ENCODE assay signal across 28 cellular contexts in the genomic region with DNA sequence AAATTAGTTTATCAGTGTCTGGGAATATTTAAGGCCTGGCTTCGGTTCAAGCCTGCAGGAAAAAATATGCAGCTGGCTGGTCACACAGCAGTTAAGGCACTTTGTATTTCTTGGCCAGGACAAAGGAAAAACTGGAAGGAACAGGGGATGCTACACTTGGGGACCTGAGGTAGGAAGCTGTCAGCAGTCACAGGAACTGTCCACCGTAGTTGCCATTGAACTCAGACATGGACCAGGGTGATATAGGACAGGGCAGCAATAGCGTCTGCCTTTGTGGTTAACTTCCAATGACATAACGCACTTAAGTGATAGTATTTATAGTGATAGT. TPM values are rescaled to one million over a fixed set of nuclear protein-coding genes. Genes with fewer than 3 reads are reported as not detected.
DNase-seq lines count a peak whose midpoint lies in the region; ATAC-seq and TF ChIP-seq lines count a peak whose summit lies in the region.
"Had no signal": no experiment of that assay in that cellular context is flagged by ENCODE, and none has a peak within 500 bp of the region (broad histone marks: within the 10 kb centered on the region; RNA-seq: fewer than 3 reads in every experiment).

No MANE protein-coding gene starts in this region.

- TF ChIP-seq CTCF in A673 (conservative IDR thresholded peaks at IDR 0.05; ENCODE audit: low read depth, low read length): no peak
- TF ChIP-seq CTCF in ascending aorta (IDR thresholded peaks at IDR 0.05): no peak
- TF ChIP-seq CTCF in osteocyte (IDR thresholded peaks at IDR 0.05): no peak
- TF ChIP-seq CTCF in HFFc6 (IDR thresholded peaks at IDR 0.05): no peak
- no peak for TF ChIP-seq CTCF in foreskin fibroblast (IDR thresholded peaks at IDR 0.05; ENCODE audit: low read depth, low read length)

- BruUV-seq in A673 (replicated peaks; lab: Mats Ljungman, UMichigan): no TSS peak

- no peak for DNase-seq in A673 (ENCODE audit: low spot score)
- no peak for DNase-seq in ascending aorta (ENCODE audit: low spot score in 2 of 2)
- peak; percentile 9 for DNase-seq in globus pallidus (ENCODE audit: low spot score)
- DNase-seq in osteocyte (ENCODE audit: extremely low spot score, unreplicated experiment): no peak
- DNase-seq in HFFc6: no peak
- DNase-seq in stimulated activated CD4-positive, alpha-beta T cell treated with anti-CD3 and anti-CD28 coated beads, Interleukin-4, amount 100 ng/mL, for 24 hours: no peak
- no peak for DNase-seq in foreskin fibroblast
- DNase-seq in stimulated activated naive CD8-positive, alpha-beta T cell treated with anti-CD3 and anti-CD28 coated beads, Interleukin-15, amount 100 ng/mL, for 72 hours: no peak
- DNase-seq: activated CD4-positive, alpha-beta T cell treated with anti-CD3 and anti-CD28 coated beads for 4 hours; activated CD8-positive, alpha-beta memory T cell treated with anti-CD3 and anti-CD28 coated beads for 24 hours; activated gamma-delta T cell treated with Interleukin-2 at 50 U/mL for 16 hours; activated naive CD8-positive, alpha-beta T cell treated with anti-CD3 and anti-CD28 coated beads, Interleukin-2, amount 50 U/mL, for 24 hours; activated T-cell treated with anti-CD3 and anti-CD28 coated beads, Interleukin-2, amount 50 U/mL, for 1 hour; brain microvascular endothelial cell; CD4-positive, alpha-beta memory T cell; naive B cell; NCI-H1048; NCI-H1694; NCI-H748 treated with DMSO at 0.1 percent for 48 hours; SIG-M5; stimulated activated naive CD4-positive, alpha-beta T cell; T1000 had no signal

- intact Hi-C loops in A673 (cut with micrococcal nuclease; ENCODE audit: unreplicated experiment) (loop anchor here (5.0 kb wide), 1 partner anchor 102 kb away; no protein-coding TSS in a partner anchor), ascending aorta (cut with DNase I) (loop anchor here (5.0 to 10.0 kb wide), 2 partner anchors 47 to 651 kb away; partner anchors contain the start of gene NR1D2)

- H3K27me3 Mint-ChIP-seq in osteocyte (ENCODE audit: unreplicated experiment) (no peaks in the 10 kb centered on the region), HFFc6 (ENCODE audit: insufficient read depth) (no peaks in the 10 kb centered on the region; the same call in 1 of the 2 replicates)
- H3K27me3 Mint-ChIP-seq in stimulated activated naive CD8-positive, alpha-beta T cell treated with anti-CD3 and anti-CD28 coated beads, Interleukin-15, amount 100 ng/mL, for 72 hours: peaks cover 5% of the 10 kb centered on the region
- H3K27me3 Mint-ChIP-seq: naive B cell had no signal

- no peak overlapping the region for H3K4me3 ChIP-seq in A673 (ENCODE audit: low read depth, low read length, poor library complexity, severe bottlenecking)
- H3K4me3 ChIP-seq in ascending aorta: no peak overlapping the region
- H3K4me3 ChIP-seq in foreskin fibroblast (ENCODE audit: low read depth in 1 of 2, low read length in 2 of 2): no peak overlapping the region
- H3K4me3 ChIP-seq: GM23338 had no signal

- no peak for ATAC-seq in stimulated activated naive CD8-positive, alpha-beta T cell treated with anti-CD3 and anti-CD28 coated beads, Interleukin-15, amount 100 ng/mL, for 72 hours
- ATAC-seq: activated naive CD8-positive, alpha-beta T cell treated with anti-CD3 and anti-CD28 coated beads, Interleukin-2, amount 50 U/mL, for 24 hours; GM23338; Panc1 had no signal

- H3K4me3 Mint-ChIP-seq in osteocyte (ENCODE audit: unreplicated experiment): no peak overlapping the region
- no peak overlapping the region for H3K4me3 Mint-ChIP-seq in HFFc6
- no peak overlapping the region for H3K4me3 Mint-ChIP-seq in stimulated activated naive CD8-positive, alpha-beta T cell treated with anti-CD3 and anti-CD28 coated beads, Interleukin-15, amount 100 ng/mL, for 72 hours
- H3K4me3 Mint-ChIP-seq: activated naive CD8-positive, alpha-beta T cell treated with anti-CD3 and anti-CD28 coated beads, Interleukin-2, amount 50 U/mL, for 24 hours; CD4-positive, alpha-beta memory T cell; GM23338; naive B cell had no signal

- peaks cover 46% of the 10 kb centered on the region for H3K4me1 ChIP-seq in A673 (ENCODE audit: insufficient read depth, low read length, poor library complexity, severe bottlenecking)
- peaks cover 7 to 29% of the 10 kb centered on the region in 2 donors for H3K4me1 ChIP-seq in ascending aorta

- H3K27ac ChIP-seq in A673 (ENCODE audit: low read depth, low read length, poor library complexity, severe bottlenecking): peak overlapping the region; percentile 51
- H3K27ac ChIP-seq in ascending aorta: peak overlapping the region; percentile 66 to 77
- H3K27ac ChIP-seq: brain microvascular endothelial cell, neutrophil, VCaP had no signal

- CTCF ChIA-PET in A673 (lab: Charles Lee): no interaction called here

- H3K27me3 ChIP-seq in A673 (replicated peaks; ENCODE audit: insufficient read depth, low read depth, low read length, poor library complexity) (no peaks in the 10 kb centered on the region), ascending aorta (no peaks in the 10 kb centered on the region)
- H3K27me3 ChIP-seq: brain microvascular endothelial cell had no signal

- POLR2A ChIA-PET in A673 (lab: Charles Lee; ENCODE audit: low non-redundant PET): no interaction called here

- peak overlapping the region; percentile 19 for H3K27ac Mint-ChIP-seq in osteocyte (ENCODE audit: unreplicated experiment)
- H3K27ac Mint-ChIP-seq in HFFc6: no peak overlapping the region
- H3K27ac Mint-ChIP-seq in stimulated activated naive CD8-positive, alpha-beta T cell treated with anti-CD3 and anti-CD28 coated beads, Interleukin-15, amount 100 ng/mL, for 72 hours: no peak overlapping the region
- H3K27ac Mint-ChIP-seq: activated naive CD8-positive, alpha-beta T cell treated with anti-CD3 and anti-CD28 coated beads, Interleukin-2, amount 50 U/mL, for 24 hours; GM23338; IgD-negative memory B cell; progenitor cell of endocrine pancreas had no signal

- H3K36me3 Mint-ChIP-seq in osteocyte (ENCODE audit: unreplicated experiment) (no peaks in the 10 kb centered on the region), HFFc6 (ENCODE audit: low read depth) (no peaks in the 10 kb centered on the region)
- H3K36me3 Mint-ChIP-seq: CD4-positive, alpha-beta memory T cell; naive B cell had no signal

- peaks cover 27% of the 10 kb centered on the region for H3K4me1 Mint-ChIP-seq in osteocyte (ENCODE audit: unreplicated experiment)
- peaks cover 25% of the 10 kb centered on the region for H3K4me1 Mint-ChIP-seq in HFFc6 (ENCODE audit: low read depth)
- H3K4me1 Mint-ChIP-seq in stimulated activated naive CD8-positive, alpha-beta T cell treated with anti-CD3 and anti-CD28 coated beads, Interleukin-15, amount 100 ng/mL, for 72 hours: peaks cover 13% of the 10 kb centered on the region

- no peaks in the 10 kb centered on the region for H3K36me3 ChIP-seq in A673 (ENCODE audit: insufficient read depth, low read length, poor library complexity, severe bottlenecking)
- H3K36me3 ChIP-seq in ascending aorta: no peaks in the 10 kb centered on the region
- H3K36me3 ChIP-seq: brain microvascular endothelial cell, neutrophil had no signal

- no peaks in the 10 kb centered on the region for H3K9me3 ChIP-seq in A673 (ENCODE audit: low read depth, low read length, poor library complexity, severe bottlenecking)
- H3K9me3 ChIP-seq in ascending aorta: no peaks in the 10 kb centered on the region
- H3K9me3 ChIP-seq: neutrophil had no signal

- H3K9me3 Mint-ChIP-seq in osteocyte (ENCODE audit: unreplicated experiment): no peaks in the 10 kb centered on the region
- no peaks in the 10 kb centered on the region for H3K9me3 Mint-ChIP-seq in HFFc6
- H3K9me3 Mint-ChIP-seq in stimulated activated naive CD8-positive, alpha-beta T cell treated with anti-CD3 and anti-CD28 coated beads, Interleukin-15, amount 100 ng/mL, for 72 hours: no peaks in the 10 kb centered on the region
- H3K9me3 Mint-ChIP-seq: activated naive CD8-positive, alpha-beta T cell treated with anti-CD3 and anti-CD28 coated beads, Interleukin-2, amount 50 U/mL, for 24 hours; CD4-positive, alpha-beta memory T cell; GM23338; IgD-negative memory B cell; naive B cell had no signal

RNA-seq across cellular contexts. Expression of gene NR1D2, which starts 49.1 kb away (rescaled TPM):
- total RNA-seq in A673 (2021) (8.7 and 9.2 TPM in 2 replicates), ascending aorta (6.5 TPM), osteocyte (26.4 and 29.2 TPM in 2 replicates)
- 10 to 100 TPM; 36.0 to 43.7 (median 40.9) TPM for total RNA-seq in HFFc6 (2021; fragmentation: NEBNext Ultra II Directional; extraction: Animal tissue kit (Norgen Biotek cat#: 25700))
